In the genomic region with DNA sequence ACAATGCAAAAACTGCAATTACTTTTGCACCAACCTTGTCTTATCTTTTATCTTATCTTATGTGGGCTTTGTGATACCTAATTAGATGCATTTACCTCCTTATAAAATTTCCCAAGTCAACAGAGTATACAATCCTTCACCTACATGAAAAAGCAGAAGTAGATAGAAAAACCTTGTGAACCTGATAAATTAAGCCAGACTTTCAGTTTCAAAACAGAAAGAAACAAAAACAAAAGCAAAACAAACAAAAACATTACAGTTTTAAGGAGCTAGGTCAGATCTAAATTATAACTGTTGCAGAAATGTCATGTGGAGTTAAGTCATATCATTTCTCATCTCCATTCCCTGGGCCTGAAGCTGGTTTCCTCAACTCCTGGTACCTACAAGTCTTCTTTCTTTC, we compare ENCODE assay signal across 1 cellular context.
TF ChIP-seq lines count a peak whose summit lies in the region.

No MANE protein-coding gene starts in this region.

TF ChIP-seq in WTC11, 78 proteins besides CTCF, POLR2A, EP300 and RAD21 (continued from another document):
- TF ChIP-seq, protein P1, sequence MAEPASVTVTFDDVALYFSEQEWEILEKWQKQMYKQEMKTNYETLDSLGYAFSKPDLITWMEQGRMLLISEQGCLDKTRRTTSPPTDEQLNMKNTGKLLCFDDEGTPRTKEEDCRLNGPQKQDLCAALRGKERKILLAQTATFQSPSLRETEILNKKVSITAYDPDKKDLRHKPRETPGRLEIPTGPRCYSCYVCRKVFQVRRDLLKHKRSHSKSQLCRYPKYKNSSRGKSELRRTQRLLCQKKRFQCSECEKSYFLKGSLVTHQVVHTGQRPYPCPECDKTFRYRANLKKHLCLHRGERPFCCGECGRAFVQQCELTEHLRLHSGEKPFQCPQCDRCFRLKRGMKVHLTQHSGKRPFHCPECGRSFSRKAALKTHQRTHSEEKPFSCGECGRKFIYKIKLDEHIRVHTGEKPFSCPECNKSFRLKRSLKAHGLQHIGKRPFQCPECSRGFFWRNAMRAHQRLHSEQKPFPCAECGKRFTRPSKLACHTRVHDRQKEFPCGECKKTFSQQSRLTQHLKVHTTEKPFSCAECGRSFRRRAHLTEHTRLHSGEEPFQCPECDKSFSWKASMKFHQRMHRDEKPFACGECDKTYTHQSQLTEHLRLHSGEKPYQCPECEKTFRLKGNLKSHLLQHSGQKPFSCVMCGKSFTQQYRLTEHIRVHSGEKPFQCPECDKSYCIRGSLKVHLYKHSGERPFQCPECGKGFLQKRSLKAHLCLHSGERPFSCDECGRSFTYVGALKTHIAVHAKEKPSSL (CRISPR knock-in tag; conservative IDR thresholded peaks at IDR 0.05): no peak
- TF ChIP-seq ATF1 (CRISPR knock-in tag; IDR thresholded peaks at IDR 0.05) (no peak), NR1H2 (CRISPR knock-in tag; IDR thresholded peaks at IDR 0.05) (no peak), ELF4 (CRISPR knock-in tag; IDR thresholded peaks at IDR 0.05; ENCODE audit: low read depth) (no peak), ZNF121 (CRISPR knock-in tag; IDR thresholded peaks at IDR 0.05) (no peak)
- TF ChIP-seq, protein P2, sequence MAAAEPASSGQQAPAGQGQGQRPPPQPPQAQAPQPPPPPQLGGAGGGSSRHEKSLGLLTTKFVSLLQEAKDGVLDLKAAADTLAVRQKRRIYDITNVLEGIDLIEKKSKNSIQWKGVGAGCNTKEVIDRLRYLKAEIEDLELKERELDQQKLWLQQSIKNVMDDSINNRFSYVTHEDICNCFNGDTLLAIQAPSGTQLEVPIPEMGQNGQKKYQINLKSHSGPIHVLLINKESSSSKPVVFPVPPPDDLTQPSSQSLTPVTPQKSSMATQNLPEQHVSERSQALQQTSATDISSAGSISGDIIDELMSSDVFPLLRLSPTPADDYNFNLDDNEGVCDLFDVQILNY (CRISPR knock-in tag; IDR thresholded peaks at IDR 0.05): no peak
- TF ChIP-seq, protein P3, sequence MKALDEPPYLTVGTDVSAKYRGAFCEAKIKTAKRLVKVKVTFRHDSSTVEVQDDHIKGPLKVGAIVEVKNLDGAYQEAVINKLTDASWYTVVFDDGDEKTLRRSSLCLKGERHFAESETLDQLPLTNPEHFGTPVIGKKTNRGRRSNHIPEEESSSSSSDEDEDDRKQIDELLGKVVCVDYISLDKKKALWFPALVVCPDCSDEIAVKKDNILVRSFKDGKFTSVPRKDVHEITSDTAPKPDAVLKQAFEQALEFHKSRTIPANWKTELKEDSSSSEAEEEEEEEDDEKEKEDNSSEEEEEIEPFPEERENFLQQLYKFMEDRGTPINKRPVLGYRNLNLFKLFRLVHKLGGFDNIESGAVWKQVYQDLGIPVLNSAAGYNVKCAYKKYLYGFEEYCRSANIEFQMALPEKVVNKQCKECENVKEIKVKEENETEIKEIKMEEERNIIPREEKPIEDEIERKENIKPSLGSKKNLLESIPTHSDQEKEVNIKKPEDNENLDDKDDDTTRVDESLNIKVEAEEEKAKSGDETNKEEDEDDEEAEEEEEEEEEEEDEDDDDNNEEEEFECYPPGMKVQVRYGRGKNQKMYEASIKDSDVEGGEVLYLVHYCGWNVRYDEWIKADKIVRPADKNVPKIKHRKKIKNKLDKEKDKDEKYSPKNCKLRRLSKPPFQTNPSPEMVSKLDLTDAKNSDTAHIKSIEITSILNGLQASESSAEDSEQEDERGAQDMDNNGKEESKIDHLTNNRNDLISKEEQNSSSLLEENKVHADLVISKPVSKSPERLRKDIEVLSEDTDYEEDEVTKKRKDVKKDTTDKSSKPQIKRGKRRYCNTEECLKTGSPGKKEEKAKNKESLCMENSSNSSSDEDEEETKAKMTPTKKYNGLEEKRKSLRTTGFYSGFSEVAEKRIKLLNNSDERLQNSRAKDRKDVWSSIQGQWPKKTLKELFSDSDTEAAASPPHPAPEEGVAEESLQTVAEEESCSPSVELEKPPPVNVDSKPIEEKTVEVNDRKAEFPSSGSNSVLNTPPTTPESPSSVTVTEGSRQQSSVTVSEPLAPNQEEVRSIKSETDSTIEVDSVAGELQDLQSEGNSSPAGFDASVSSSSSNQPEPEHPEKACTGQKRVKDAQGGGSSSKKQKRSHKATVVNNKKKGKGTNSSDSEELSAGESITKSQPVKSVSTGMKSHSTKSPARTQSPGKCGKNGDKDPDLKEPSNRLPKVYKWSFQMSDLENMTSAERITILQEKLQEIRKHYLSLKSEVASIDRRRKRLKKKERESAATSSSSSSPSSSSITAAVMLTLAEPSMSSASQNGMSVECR (CRISPR knock-in tag; IDR thresholded peaks at IDR 0.05; ENCODE audit: borderline replicate concordance): no peak
